ENCODE assay signal across 16 cellular contexts in the genomic region with DNA sequence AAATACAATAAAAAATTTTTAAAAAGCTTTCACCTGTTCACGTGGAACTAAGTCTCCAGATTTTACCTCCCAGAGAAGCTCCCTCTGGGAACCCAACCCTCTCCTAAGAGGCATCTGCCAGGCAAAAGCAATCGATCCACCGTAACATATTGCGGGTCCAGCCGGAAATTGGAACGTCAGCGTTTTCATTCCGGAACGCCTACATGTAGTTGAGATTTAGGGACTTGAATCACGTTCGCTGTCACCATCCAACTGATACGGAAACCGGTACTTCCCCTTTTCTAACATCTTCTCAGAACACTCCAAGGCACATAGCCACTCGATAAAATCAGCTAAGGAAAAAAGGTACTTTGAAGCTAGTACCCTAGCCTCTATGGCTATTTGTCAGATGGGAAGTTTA.
DNase-seq lines count a peak whose midpoint lies in the region; ATAC-seq and TF ChIP-seq lines count a peak whose summit lies in the region.
"Had no signal": no experiment of that assay in that cellular context is flagged by ENCODE, and none has a peak within 500 bp of the region (broad histone marks: within the 10 kb centered on the region; RNA-seq: fewer than 3 reads in every experiment).

No MANE protein-coding gene starts in this region.

- TF ChIP-seq CTCF in A673 (conservative IDR thresholded peaks at IDR 0.05; ENCODE audit: low read depth, low read length) = no peak
- TF ChIP-seq CTCF in neural progenitor cell (IDR thresholded peaks at IDR 0.05) = no peak

- H3K27ac ChIP-seq in A673 (ENCODE audit: low read depth, low read length, poor library complexity, severe bottlenecking) (no peak overlapping the region), neural progenitor cell (no peak overlapping the region)
- H3K27ac ChIP-seq: Peyer's patch had no signal

- no TSS peak for BruUV-seq in A673 (replicated peaks; lab: Mats Ljungman, UMichigan)

- H3K36me3 ChIP-seq in A673 (ENCODE audit: insufficient read depth, low read length, poor library complexity, severe bottlenecking) = no peaks in the 10 kb centered on the region
- no peaks in the 10 kb centered on the region for H3K36me3 ChIP-seq in neural progenitor cell
- H3K36me3 ChIP-seq: Peyer's patch had no signal

- H3K9me3 Mint-ChIP-seq in memory B cell (no peaks in the 10 kb centered on the region), neural progenitor cell (no peaks in the 10 kb centered on the region)
- H3K9me3 Mint-ChIP-seq: GM23338, mesothelial cell of epicardium had no signal

- H3K4me3 Mint-ChIP-seq in memory B cell (peak overlapping the region; percentile 61), neural progenitor cell (no peak overlapping the region)
- H3K4me3 Mint-ChIP-seq: dendritic cell treated with granulocyte-macrophage colony-stimulating factor and Interleukin-4, amounts not matched to agents 40 ng/mL and 50 ng/mL, for 4 days; GM23338; mesothelial cell of epicardium had no signal

- peaks cover 2% of the 10 kb centered on the region for H3K4me1 Mint-ChIP-seq in memory B cell
- no peaks in the 10 kb centered on the region for H3K4me1 Mint-ChIP-seq in neural progenitor cell
- H3K4me1 Mint-ChIP-seq: mesothelial cell of epicardium had no signal

- H3K27me3 ChIP-seq in A673 (replicated peaks; ENCODE audit: insufficient read depth, low read depth, low read length, poor library complexity) (peaks cover 5% of the 10 kb centered on the region), neural progenitor cell (no peaks in the 10 kb centered on the region)
- H3K27me3 ChIP-seq: Peyer's patch had no signal

- no peak overlapping the region for H2AFZ ChIP-seq in neural progenitor cell (replicated peaks)
- H2AFZ ChIP-seq: GM23338 had no signal

- ATAC-seq in memory B cell (ENCODE audit: low read depth) = peak; percentile 80
- ATAC-seq in HG03571 (IDR thresholded peaks at IDR 0.05; ENCODE audit: unreplicated experiment) = no peak
- ATAC-seq in GM19351 (IDR thresholded peaks at IDR 0.05; ENCODE audit: unreplicated experiment) = no peak
- ATAC-seq: GM23338 had no signal

- no peaks in the 10 kb centered on the region for H4K20me1 ChIP-seq in neural progenitor cell (ENCODE audit: low read depth)

- H3F3A ChIP-seq in neural progenitor cell (ENCODE audit: low read depth) = peaks cover 18% of the 10 kb centered on the region

- DNase-seq in A673 (ENCODE audit: low spot score) (peak; percentile 48), GM19240 (ENCODE audit: insufficient read length, low spot score) (peak; percentile 10), memory B cell (ENCODE audit: low spot score in 2 of 2) (peak in 1 of 2 donors; percentile 7), NCI-H345 treated with DMSO at 0.1 percent for 48 hours (lab: John Stamatoyannopoulos, UW; ENCODE audit: unreplicated experiment) (no peak), neural progenitor cell (ENCODE audit: low spot score) (no peak)
- DNase-seq in activated CD4-positive, alpha-beta T cell treated with anti-CD3 and anti-CD28 coated beads for 4 hours = peak; percentile 10 to 21
- DNase-seq: AML-193, glutamatergic neuron, NCI-H1436 treated with DMSO at 0.1 percent for 48 hours had no signal

- no peaks in the 10 kb centered on the region for H3K4me1 ChIP-seq in A673 (ENCODE audit: insufficient read depth, low read length, poor library complexity, severe bottlenecking)
- peaks cover 40% of the 10 kb centered on the region for H3K4me1 ChIP-seq in neural progenitor cell
- H3K4me1 ChIP-seq: Peyer's patch had no signal

- no peak overlapping the region for H3K9ac ChIP-seq in neural progenitor cell

- no peaks in the 10 kb centered on the region for H3K79me2 ChIP-seq in neural progenitor cell (ENCODE audit: low read depth)

- H3K9me3 ChIP-seq in A673 (ENCODE audit: low read depth, low read length, poor library complexity, severe bottlenecking) (no peaks in the 10 kb centered on the region), neural progenitor cell (ENCODE audit: low read depth) (no peaks in the 10 kb centered on the region)
- H3K9me3 ChIP-seq: Peyer's patch had no signal

- H3K36me3 Mint-ChIP-seq in memory B cell = no peaks in the 10 kb centered on the region
- H3K36me3 Mint-ChIP-seq in neural progenitor cell = no peaks in the 10 kb centered on the region
- H3K36me3 Mint-ChIP-seq: mesothelial cell of epicardium had no signal

- H3K4me3 ChIP-seq in A673 (ENCODE audit: low read depth, low read length, poor library complexity, severe bottlenecking) (no peak overlapping the region), neural progenitor cell (no peak overlapping the region)
- H3K4me3 ChIP-seq: GM23338, Peyer's patch, smooth muscle cell had no signal

- intact Hi-C loops in A673 (cut with micrococcal nuclease; ENCODE audit: unreplicated experiment) = loop anchor here (2.0 kb wide), 1 partner anchor 72 kb away; no protein-coding TSS in a partner anchor

- no peak overlapping the region for H3K4me2 ChIP-seq in neural progenitor cell
- H3K4me2 ChIP-seq: GM23338, smooth muscle cell had no signal

- H3K27me3 Mint-ChIP-seq in memory B cell = peaks cover 6% of the 10 kb centered on the region
- H3K27me3 Mint-ChIP-seq in neural progenitor cell (ENCODE audit: insufficient read depth, low read depth) = no peaks in the 10 kb centered on the region

- H3K27ac Mint-ChIP-seq in memory B cell (no peak overlapping the region), neural progenitor cell (no peak overlapping the region)
- H3K27ac Mint-ChIP-seq: dendritic cell treated with granulocyte-macrophage colony-stimulating factor and Interleukin-4, amounts not matched to agents 40 ng/mL and 50 ng/mL, for 4 days; GM23338; mesothelial cell of epicardium had no signal

- POLR2A ChIA-PET in A673 (lab: Charles Lee; ENCODE audit: low non-redundant PET) = no interaction called here

- CTCF ChIA-PET in A673 (lab: Charles Lee) = no interaction called here

Comparison
In these comparisons a context has a peak if more than half of its experiments do, and no peak if none do; other contexts are left out.
1. DNase-seq: peak in A673 (single experiment), GM19240 (single experiment) and activated CD4-positive, alpha-beta T cell treated with anti-CD3 and anti-CD28 coated beads for 4 hours (2 of 2); none in NCI-H345 treated with DMSO at 0.1 percent for 48 hours (single experiment) and neural progenitor cell (single experiment).